In genomic region chr3:13002398-13003124, GRCh38 we compare ENCODE assay signal across 1 cellular context.
TF ChIP-seq lines count a peak whose summit lies in the region.

No MANE protein-coding gene starts in this region.

TF ChIP-seq in K562, 482 proteins besides CTCF, POLR2A, EP300 and RAD21 (continued from another document and continues in another):
- TF ChIP-seq RREB1 (CRISPR knock-in tag; IDR thresholded peaks at IDR 0.05) (no peak), KLF1 (tag; IDR thresholded peaks at IDR 0.05) (no peak), ZNF133 (CRISPR knock-in tag; IDR thresholded peaks at IDR 0.05) (no peak), ZNF41 (CRISPR knock-in tag; conservative IDR thresholded peaks at IDR 0.05) (no peak), ZNF124 (CRISPR knock-in tag; IDR thresholded peaks at IDR 0.05) (no peak), RBM14 (IDR thresholded peaks at IDR 0.05; ENCODE audit: borderline replicate concordance, insufficient read depth, low read depth, low read length) (no peak), ATF2 (CRISPR knock-in tag; IDR thresholded peaks at IDR 0.05) (no peak), RBFOX2 (IDR thresholded peaks at IDR 0.05; ENCODE audit: low read depth, low read length) (peak; percentile 85), ADNP (tag; IDR thresholded peaks at IDR 0.05) (no peak), NELFE (IDR thresholded peaks at IDR 0.05; ENCODE audit: insufficient read depth, insufficient read length) (no peak), PHB (CRISPR knock-in tag; IDR thresholded peaks at IDR 0.05) (no peak), RFX7 (CRISPR knock-in tag; IDR thresholded peaks at IDR 0.05) (peak; percentile 66; the same call in 1 of the 2 replicates), XRCC5 (IDR thresholded peaks at IDR 0.05; ENCODE audit: low read depth, low read length) (no peak), HEY1 (CRISPR knock-in tag; IDR thresholded peaks at IDR 0.05; ENCODE audit: borderline replicate concordance) (no peak), WHSC1 (IDR thresholded peaks at IDR 0.05; ENCODE audit: low read length) (no peak), NR4A1 (CRISPR knock-in tag; IDR thresholded peaks at IDR 0.05) (no peak), NR4A1 (tag; IDR thresholded peaks at IDR 0.05) (no peak), SMARCA4 (IDR thresholded peaks at IDR 0.05) (no peak; the same call in 1 of the 2 replicates), ZNF282 (CRISPR knock-in tag; IDR thresholded peaks at IDR 0.05) (no peak), ZBTB43 (CRISPR knock-in tag; IDR thresholded peaks at IDR 0.05) (no peak), PCBP1 (IDR thresholded peaks at IDR 0.05; ENCODE audit: low read depth, low read length, poor library complexity, severe bottlenecking) (no peak), NR2C2 (CRISPR knock-in tag; IDR thresholded peaks at IDR 0.05) (no peak), NR2C2 (tag; IDR thresholded peaks at IDR 0.05) (no peak), DLX4 (CRISPR knock-in tag; IDR thresholded peaks at IDR 0.05) (no peak), FOXJ2 (tag; IDR thresholded peaks at IDR 0.05) (no peak), KDM4B (IDR thresholded peaks at IDR 0.05; ENCODE audit: borderline replicate concordance in 2 of 2, low read depth in 1 of 2) (peak in 1 of 2 experiments; percentile 96; a peak in 1 of 4 replicates), XRCC4 (IDR thresholded peaks at IDR 0.05; ENCODE audit: extremely low read depth, insufficient read depth, insufficient read length) (no peak), MAFF (IDR thresholded peaks at IDR 0.05; ENCODE audit: low read length) (peak; percentile 6; the same call in 1 of the 2 replicates), TCF3 (CRISPR knock-in tag; IDR thresholded peaks at IDR 0.05) (no peak), SAP30 (IDR thresholded peaks at IDR 0.05; ENCODE audit: borderline replicate concordance, insufficient read depth, low read depth, low read length, poor library complexity, severe bottlenecking) (no peak), HCFC1 (IDR thresholded peaks at IDR 0.05; ENCODE audit: low read depth, low read length) (no peak), CXXC5 (CRISPR knock-in tag; IDR thresholded peaks at IDR 0.05) (no peak), TCF7L2 (IDR thresholded peaks at IDR 0.05; ENCODE audit: low read depth, low read length) (no peak), STAT5A (IDR thresholded peaks at IDR 0.05; ENCODE audit: borderline replicate concordance, low read length) (no peak; the same call in 1 of the 2 replicates), NFIC (IDR thresholded peaks at IDR 0.05) (peak; percentile 48), ZNF24 (IDR thresholded peaks at IDR 0.05) (no peak), ZBTB9 (CRISPR knock-in tag; IDR thresholded peaks at IDR 0.05) (peak; percentile 36; the same call in 1 of the 2 replicates), ZNF76 (CRISPR knock-in tag; IDR thresholded peaks at IDR 0.05; ENCODE audit: borderline replicate concordance) (no peak), ZNF449 (CRISPR knock-in tag; IDR thresholded peaks at IDR 0.05) (no peak), USF2 (CRISPR knock-in tag; IDR thresholded peaks at IDR 0.05) (no peak), CBX3 (IDR thresholded peaks at IDR 0.05; ENCODE audit: borderline replicate concordance in 1 of 2, low read length in 2 of 2) (peak in 1 of 2 experiments; percentile 85; a peak in 1 of 3 replicates), CLOCK (CRISPR knock-in tag; IDR thresholded peaks at IDR 0.05; ENCODE audit: borderline replicate concordance) (no peak), TARDBP (IDR thresholded peaks at IDR 0.05) (no peak), HDAC3 (IDR thresholded peaks at IDR 0.05; ENCODE audit: borderline replicate concordance, partially characterized antibody) (peak; percentile 28), SRSF9 (IDR thresholded peaks at IDR 0.05; ENCODE audit: borderline replicate concordance, low read depth, low read length) (no peak), POLR2H (tag; IDR thresholded peaks at IDR 0.05; ENCODE audit: low read depth) (peak; percentile 87), ERF (CRISPR knock-in tag; IDR thresholded peaks at IDR 0.05) (no peak; the same call in 1 of the 2 replicates), SOX6 (IDR thresholded peaks at IDR 0.05) (0 out of 2 replicates have a peak, but pooled peaks have one; percentile 12), TFAP4 (CRISPR knock-in tag; IDR thresholded peaks at IDR 0.05; ENCODE audit: borderline replicate concordance) (no peak), CEBPG (CRISPR knock-in tag; IDR thresholded peaks at IDR 0.05) (no peak), CEBPG (tag; conservative IDR thresholded peaks at IDR 0.05 in 1 of 2, IDR thresholded peaks at IDR 0.05 in 1 of 2) (no peak), SNIP1 (IDR thresholded peaks at IDR 0.05; ENCODE audit: low read depth) (no peak), TCF15 (CRISPR knock-in tag; IDR thresholded peaks at IDR 0.05) (no peak), MYNN (IDR thresholded peaks at IDR 0.05) (no peak), MYNN (CRISPR knock-in tag; IDR thresholded peaks at IDR 0.05) (no peak), ZNF263 (CRISPR knock-in tag; IDR thresholded peaks at IDR 0.05; ENCODE audit: borderline replicate concordance) (no peak), ARID2 (IDR thresholded peaks at IDR 0.05) (no peak), CBX8 (IDR thresholded peaks at IDR 0.05; ENCODE audit: borderline replicate concordance, extremely low read depth, low read depth, low read length, poor library complexity, severe bottlenecking) (no peak)
